Comparison of ENCODE assay signal across 1 cellular context in the genomic region with DNA sequence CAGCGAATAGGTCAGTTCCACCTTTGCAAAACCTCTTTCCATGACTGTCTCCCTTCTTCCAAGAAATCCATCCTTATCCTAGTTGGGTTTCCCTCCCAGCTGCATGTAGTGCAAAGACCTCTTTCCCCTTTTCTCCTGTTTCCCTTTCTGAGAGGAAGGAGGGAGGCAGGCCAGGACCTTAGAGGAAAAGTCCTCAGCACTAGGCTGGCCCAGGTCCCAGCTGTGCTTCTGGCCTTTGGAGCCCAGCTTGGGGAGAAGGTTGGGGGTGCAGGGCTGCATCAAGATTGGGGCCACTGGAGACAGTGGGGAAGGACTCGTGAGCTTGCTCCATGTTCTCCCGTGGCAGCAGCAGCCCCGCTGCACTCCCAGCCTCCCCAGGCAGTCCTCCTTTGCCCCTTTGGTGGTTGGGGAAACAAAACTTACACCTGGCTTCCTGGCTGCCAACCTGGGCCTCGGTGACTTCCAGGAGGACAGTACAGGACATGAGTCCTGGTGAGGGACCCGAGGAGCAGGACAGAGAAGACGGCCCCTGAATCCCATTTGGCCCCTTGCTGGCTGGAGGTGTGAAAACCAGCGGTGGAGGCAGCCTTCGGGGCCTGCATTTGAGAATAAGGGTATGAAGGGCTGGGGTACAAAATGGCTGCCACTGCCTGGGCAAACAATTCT.
TF ChIP-seq lines count a peak whose summit lies in the region.

No MANE protein-coding gene starts in this region.

TF ChIP-seq in HepG2, 621 proteins besides CTCF, POLR2A, EP300 and RAD21 (continued from another document and continues in another):
- TF ChIP-seq, protein P1, sequence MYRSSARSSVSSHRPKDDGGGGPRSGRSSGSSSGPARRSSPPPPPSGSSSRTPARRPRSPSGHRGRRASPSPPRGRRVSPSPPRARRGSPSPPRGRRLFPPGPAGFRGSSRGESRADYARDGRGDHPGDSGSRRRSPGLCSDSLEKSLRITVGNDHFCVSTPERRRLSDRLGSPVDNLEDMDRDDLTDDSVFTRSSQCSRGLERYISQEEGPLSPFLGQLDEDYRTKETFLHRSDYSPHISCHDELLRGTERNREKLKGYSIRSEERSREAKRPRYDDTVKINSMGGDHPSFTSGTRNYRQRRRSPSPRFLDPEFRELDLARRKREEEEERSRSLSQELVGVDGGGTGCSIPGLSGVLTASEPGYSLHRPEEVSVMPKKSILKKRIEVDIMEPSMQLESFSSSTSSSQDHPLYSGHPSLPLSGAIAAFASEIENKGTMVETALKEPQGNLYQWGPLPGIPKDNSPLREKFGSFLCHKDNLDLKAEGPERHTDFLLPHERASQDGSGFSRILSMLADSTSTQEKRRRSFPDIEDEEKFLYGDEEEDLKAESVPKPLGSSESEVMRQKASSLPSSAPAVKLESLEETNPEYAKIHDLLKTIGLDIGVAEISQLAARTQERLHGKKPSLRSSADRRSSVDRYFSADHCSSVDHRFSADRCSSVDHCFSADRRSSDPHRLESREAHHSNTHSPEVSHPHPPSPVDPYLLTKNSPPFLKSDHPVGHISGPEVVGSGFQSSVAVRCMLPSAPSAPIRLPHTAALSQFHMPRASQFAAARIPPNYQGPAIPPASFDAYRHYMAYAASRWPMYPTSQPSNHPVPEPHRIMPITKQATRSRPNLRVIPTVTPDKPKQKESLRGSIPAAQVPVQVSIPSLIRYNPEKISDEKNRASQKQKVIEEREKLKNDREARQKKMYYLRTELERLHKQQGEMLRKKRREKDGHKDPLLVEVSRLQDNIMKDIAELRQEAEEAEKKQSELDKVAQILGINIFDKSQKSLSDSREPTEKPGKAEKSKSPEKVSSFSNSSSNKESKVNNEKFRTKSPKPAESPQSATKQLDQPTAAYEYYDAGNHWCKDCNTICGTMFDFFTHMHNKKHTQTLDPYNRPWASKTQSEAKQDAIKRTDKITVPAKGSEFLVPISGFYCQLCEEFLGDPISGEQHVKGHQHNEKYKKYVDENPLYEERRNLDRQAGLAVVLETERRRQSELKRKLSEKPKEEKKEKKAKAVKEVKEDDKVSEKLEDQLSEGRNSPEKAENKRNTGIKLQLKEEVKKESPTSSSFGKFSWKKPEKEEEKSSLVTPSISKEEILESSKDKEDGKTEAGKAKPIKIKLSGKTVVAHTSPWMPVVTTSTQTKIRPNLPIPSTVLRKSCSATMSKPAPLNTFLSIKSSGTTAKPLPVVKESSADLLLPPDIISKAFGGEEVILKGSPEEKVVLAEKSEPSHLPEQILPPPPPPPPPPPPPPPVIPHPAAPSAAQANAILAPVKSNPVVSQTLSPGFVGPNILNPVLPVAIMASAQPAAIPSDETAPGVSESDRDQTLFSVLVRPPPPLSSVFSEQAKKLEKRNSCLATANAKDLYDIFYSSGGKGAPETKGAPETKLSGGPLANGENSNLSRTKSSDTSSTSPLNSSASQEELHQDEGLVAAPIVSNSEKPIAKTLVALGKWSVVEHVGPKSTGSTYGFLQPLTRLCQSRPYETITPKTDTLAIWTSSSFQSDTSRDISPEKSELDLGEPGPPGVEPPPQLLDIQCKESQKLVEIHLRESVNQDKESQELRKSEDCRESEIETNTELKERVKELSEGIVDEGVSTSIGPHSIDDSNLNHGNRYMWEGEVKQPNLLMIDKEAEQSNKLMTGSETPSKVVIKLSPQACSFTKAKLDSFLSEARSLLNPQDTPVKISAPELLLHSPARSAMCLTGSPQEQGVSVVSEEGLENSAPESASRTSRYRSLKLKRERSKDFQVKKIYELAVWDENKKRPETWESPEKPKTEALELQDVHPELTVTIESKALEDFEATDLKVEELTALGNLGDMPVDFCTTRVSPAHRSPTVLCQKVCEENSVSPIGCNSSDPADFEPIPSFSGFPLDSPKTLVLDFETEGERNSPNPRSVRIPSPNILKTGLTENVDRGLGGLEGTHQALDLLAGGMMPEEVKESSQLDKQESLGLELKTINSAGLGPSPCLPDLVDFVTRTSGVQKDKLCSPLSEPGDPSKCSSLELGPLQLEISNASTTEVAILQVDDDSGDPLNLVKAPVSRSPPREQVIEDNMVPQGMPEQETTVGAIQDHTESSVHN (CRISPR knock-in tag; IDR thresholded peaks at IDR 0.05) = no peak
- no peak for TF ChIP-seq ZNF460 (CRISPR knock-in tag; IDR thresholded peaks at IDR 0.05; ENCODE audit: borderline replicate concordance)
- 0 out of 2 replicates have a peak, but pooled peaks have one; percentile 61 for TF ChIP-seq ZNF678 (CRISPR knock-in tag; IDR thresholded peaks at IDR 0.05)
- TF ChIP-seq HOXA9 (CRISPR knock-in tag; IDR thresholded peaks at IDR 0.05; ENCODE audit: borderline replicate concordance) = no peak
- no peak for TF ChIP-seq CEBPB (IDR thresholded peaks at IDR 0.05; ENCODE audit: borderline replicate concordance, low read depth, low read length)
- TF ChIP-seq ELF4 (CRISPR knock-in tag; IDR thresholded peaks at IDR 0.05; ENCODE audit: borderline replicate concordance) = no peak
- TF ChIP-seq ZNF619 (CRISPR knock-in tag; IDR thresholded peaks at IDR 0.05) = no peak
- TF ChIP-seq, protein P2, sequence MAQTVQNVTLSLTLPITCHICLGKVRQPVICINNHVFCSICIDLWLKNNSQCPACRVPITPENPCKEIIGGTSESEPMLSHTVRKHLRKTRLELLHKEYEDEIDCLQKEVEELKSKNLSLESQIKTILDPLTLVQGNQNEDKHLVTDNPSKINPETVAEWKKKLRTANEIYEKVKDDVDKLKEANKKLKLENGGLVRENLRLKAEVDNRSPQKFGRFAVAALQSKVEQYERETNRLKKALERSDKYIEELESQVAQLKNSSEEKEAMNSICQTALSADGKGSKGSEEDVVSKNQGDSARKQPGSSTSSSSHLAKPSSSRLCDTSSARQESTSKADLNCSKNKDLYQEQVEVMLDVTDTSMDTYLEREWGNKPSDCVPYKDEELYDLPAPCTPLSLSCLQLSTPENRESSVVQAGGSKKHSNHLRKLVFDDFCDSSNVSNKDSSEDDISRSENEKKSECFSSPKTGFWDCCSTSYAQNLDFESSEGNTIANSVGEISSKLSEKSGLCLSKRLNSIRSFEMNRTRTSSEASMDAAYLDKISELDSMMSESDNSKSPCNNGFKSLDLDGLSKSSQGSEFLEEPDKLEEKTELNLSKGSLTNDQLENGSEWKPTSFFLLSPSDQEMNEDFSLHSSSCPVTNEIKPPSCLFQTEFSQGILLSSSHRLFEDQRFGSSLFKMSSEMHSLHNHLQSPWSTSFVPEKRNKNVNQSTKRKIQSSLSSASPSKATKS (CRISPR knock-in tag; IDR thresholded peaks at IDR 0.05) = no peak
- TF ChIP-seq TEAD2 (CRISPR knock-in tag; IDR thresholded peaks at IDR 0.05) = no peak
- TF ChIP-seq, protein P3, sequence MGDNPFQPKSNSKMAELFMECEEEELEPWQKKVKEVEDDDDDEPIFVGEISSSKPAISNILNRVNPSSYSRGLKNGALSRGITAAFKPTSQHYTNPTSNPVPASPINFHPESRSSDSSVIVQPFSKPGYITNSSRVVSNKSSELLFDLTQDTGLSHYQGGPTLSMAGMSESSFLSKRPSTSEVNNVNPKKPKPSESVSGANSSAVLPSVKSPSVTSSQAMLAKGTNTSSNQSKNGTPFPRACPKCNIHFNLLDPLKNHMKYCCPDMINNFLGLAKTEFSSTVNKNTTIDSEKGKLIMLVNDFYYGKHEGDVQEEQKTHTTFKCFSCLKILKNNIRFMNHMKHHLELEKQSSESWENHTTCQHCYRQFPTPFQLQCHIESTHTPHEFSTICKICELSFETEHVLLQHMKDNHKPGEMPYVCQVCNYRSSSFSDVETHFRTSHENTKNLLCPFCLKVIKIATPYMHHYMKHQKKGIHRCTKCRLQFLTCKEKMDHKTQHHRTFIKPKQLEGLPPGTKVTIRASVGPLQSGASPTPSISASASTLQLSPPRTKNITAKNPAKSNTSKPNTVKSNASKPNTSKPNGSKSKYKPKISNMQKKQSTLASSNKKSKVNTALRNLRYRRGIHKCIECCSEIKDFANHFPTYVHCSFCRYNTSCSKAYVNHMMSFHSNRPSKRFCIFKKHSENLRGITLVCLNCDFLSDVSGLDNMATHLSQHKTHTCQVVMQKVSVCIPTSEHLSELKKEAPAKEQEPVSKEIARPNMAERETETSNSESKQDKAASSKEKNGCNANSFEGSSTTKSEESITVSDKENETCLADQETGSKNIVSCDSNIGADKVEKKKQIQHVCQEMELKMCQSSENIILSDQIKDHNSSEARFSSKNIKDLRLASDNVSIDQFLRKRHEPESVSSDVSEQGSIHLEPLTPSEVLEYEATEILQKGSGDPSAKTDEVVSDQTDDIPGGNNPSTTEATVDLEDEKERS (CRISPR knock-in tag; IDR thresholded peaks at IDR 0.05) = 0 out of 2 replicates have a peak, but pooled peaks have one; percentile 9
- TF ChIP-seq REXO4 (CRISPR knock-in tag; IDR thresholded peaks at IDR 0.05; ENCODE audit: borderline replicate concordance) = no peak
- TF ChIP-seq SETDB1 (CRISPR knock-in tag; IDR thresholded peaks at IDR 0.05; ENCODE audit: borderline replicate concordance) = no peak
- TF ChIP-seq, protein P4, sequence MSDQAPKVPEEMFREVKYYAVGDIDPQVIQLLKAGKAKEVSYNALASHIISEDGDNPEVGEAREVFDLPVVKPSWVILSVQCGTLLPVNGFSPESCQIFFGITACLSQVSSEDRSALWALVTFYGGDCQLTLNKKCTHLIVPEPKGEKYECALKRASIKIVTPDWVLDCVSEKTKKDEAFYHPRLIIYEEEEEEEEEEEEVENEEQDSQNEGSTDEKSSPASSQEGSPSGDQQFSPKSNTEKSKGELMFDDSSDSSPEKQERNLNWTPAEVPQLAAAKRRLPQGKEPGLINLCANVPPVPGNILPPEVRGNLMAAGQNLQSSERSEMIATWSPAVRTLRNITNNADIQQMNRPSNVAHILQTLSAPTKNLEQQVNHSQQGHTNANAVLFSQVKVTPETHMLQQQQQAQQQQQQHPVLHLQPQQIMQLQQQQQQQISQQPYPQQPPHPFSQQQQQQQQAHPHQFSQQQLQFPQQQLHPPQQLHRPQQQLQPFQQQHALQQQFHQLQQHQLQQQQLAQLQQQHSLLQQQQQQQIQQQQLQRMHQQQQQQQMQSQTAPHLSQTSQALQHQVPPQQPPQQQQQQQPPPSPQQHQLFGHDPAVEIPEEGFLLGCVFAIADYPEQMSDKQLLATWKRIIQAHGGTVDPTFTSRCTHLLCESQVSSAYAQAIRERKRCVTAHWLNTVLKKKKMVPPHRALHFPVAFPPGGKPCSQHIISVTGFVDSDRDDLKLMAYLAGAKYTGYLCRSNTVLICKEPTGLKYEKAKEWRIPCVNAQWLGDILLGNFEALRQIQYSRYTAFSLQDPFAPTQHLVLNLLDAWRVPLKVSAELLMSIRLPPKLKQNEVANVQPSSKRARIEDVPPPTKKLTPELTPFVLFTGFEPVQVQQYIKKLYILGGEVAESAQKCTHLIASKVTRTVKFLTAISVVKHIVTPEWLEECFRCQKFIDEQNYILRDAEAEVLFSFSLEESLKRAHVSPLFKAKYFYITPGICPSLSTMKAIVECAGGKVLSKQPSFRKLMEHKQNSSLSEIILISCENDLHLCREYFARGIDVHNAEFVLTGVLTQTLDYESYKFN (CRISPR knock-in tag; conservative IDR thresholded peaks at IDR 0.05) = no peak
- no peak; the same call in 1 of the 2 replicates for TF ChIP-seq KMT2A (CRISPR knock-in tag; IDR thresholded peaks at IDR 0.05)
- no peak; the same call in 1 of the 2 replicates for TF ChIP-seq REPIN1 (CRISPR knock-in tag; IDR thresholded peaks at IDR 0.05; ENCODE audit: borderline replicate concordance, low read depth)
- TF ChIP-seq, protein P5, sequence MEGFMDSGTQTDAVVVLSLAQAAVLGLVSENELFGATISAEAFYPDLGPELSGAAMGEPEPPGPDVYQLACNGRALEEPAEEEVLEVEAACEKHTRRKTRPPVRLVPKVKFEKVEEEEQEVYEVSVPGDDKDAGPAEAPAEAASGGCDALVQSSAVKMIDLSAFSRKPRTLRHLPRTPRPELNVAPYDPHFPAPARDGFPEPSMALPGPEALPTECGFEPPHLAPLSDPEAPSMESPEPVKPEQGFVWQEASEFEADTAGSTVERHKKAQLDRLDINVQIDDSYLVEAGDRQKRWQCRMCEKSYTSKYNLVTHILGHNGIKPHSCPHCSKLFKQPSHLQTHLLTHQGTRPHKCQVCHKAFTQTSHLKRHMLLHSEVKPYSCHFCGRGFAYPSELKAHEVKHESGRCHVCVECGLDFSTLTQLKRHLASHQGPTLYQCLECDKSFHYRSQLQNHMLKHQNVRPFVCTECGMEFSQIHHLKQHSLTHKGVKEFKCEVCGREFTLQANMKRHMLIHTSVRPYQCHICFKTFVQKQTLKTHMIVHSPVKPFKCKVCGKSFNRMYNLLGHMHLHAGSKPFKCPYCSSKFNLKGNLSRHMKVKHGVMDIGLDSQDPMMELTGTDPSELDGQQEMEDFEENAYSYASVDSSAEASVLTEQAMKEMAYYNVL (CRISPR knock-in tag; IDR thresholded peaks at IDR 0.05; ENCODE audit: borderline replicate concordance) = no peak; the same call in 1 of the 2 replicates
- TF ChIP-seq MTA3 (CRISPR knock-in tag; IDR thresholded peaks at IDR 0.05) = no peak
- TF ChIP-seq NR2F6 (IDR thresholded peaks at IDR 0.05) = no peak
- no peak for TF ChIP-seq NR2F6 (CRISPR knock-in tag; IDR thresholded peaks at IDR 0.05)
- no peak for TF ChIP-seq ZNF547 (CRISPR knock-in tag; IDR thresholded peaks at IDR 0.05)
- TF ChIP-seq, protein P6, sequence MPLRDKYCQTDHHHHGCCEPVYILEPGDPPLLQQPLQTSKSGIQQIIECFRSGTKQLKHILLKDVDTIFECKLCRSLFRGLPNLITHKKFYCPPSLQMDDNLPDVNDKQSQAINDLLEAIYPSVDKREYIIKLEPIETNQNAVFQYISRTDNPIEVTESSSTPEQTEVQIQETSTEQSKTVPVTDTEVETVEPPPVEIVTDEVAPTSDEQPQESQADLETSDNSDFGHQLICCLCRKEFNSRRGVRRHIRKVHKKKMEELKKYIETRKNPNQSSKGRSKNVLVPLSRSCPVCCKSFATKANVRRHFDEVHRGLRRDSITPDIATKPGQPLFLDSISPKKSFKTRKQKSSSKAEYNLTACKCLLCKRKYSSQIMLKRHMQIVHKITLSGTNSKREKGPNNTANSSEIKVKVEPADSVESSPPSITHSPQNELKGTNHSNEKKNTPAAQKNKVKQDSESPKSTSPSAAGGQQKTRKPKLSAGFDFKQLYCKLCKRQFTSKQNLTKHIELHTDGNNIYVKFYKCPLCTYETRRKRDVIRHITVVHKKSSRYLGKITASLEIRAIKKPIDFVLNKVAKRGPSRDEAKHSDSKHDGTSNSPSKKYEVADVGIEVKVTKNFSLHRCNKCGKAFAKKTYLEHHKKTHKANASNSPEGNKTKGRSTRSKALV (CRISPR knock-in tag; IDR thresholded peaks at IDR 0.05) = no peak
- TF ChIP-seq ASH2L (IDR thresholded peaks at IDR 0.05; ENCODE audit: insufficient read length, low read depth, low read length) = no peak
- no peak for TF ChIP-seq FOXA3 (CRISPR knock-in tag; IDR thresholded peaks at IDR 0.05)
- no peak for TF ChIP-seq FOXA1 (IDR thresholded peaks at IDR 0.05)
- no peak for TF ChIP-seq FOXA1 (CRISPR knock-in tag; IDR thresholded peaks at IDR 0.05)
- TF ChIP-seq ZNF496 (CRISPR knock-in tag; IDR thresholded peaks at IDR 0.05; ENCODE audit: insufficient replicate concordance) = no peak
- 0 out of 2 replicates have a peak, but pooled peaks have one; percentile 48 for TF ChIP-seq POLR2AphosphoS2 (IDR thresholded peaks at IDR 0.05; ENCODE audit: low read depth, low read length)
